17 cellular contexts compared by ENCODE assay signal in genomic region chr4:156672924-156673323, GRCh38.
A peak's percentile ranks its signal among the peaks of the same experiment; 100 is the strongest.
DNase-seq lines count a peak whose midpoint lies in the region; ATAC-seq, FAIRE-seq and TF ChIP-seq lines count a peak whose summit lies in the region.
"Had no signal": no experiment of that assay in that cellular context is flagged by ENCODE, and none has a peak within 500 bp of the region (broad histone marks: within the 10 kb centered on the region; RNA-seq: fewer than 3 reads in every experiment).

No MANE protein-coding gene starts in this region.

- no peaks in the 10 kb centered on the region for H3K9me3 ChIP-seq in neural progenitor cell (ENCODE audit: low read depth)
- H3K9me3 ChIP-seq: neutrophil had no signal

- no peaks in the 10 kb centered on the region for H3K36me3 Mint-ChIP-seq in neural progenitor cell
- H3K36me3 Mint-ChIP-seq in activated T-cell treated with anti-CD3 and anti-CD28 coated beads, Interleukin-2, amount 50 U/mL, for 24 hours (ENCODE audit: low read depth), result no peaks in the 10 kb centered on the region

- no peaks in the 10 kb centered on the region for H4K20me1 ChIP-seq in neural progenitor cell (ENCODE audit: low read depth)

- H3K4me1 Mint-ChIP-seq in neural progenitor cell, result peaks cover 11% of the 10 kb centered on the region
- H3K4me1 Mint-ChIP-seq in activated T-cell treated with anti-CD3 and anti-CD28 coated beads, Interleukin-2, amount 50 U/mL, for 24 hours (ENCODE audit: low read depth), result no peaks in the 10 kb centered on the region

- ATAC-seq in left lobe of liver, result no peak
- ATAC-seq: activated T-cell treated with anti-CD3 and anti-CD28 coated beads, Interleukin-2, amount 50 U/mL, for 72 hours had no signal

- H3K9ac ChIP-seq in neural progenitor cell, result no peak overlapping the region

- DNase-seq in AG20443 (ENCODE audit: low spot score) (peak; percentile 26), HT-29 (ENCODE audit: low spot score) (peak; percentile 41), cardiac fibroblast (ENCODE audit: low read depth in 2 of 2) (peak; percentile 7 to 25), neural progenitor cell (ENCODE audit: low spot score) (no peak), HTR-8/SVneo (ENCODE audit: insufficient read length, low spot score) (no peak), NCI-H1092 (lab: John Stamatoyannopoulos, UW) (no peak), left lobe of liver (ENCODE audit: low spot score) (no peak)
- DNase-seq in activated T-cell treated with anti-CD3 and anti-CD28 coated beads, Interleukin-2, amount 50 U/mL, for 24 hours, result no peak
- DNase-seq: activated CD4-positive, alpha-beta T cell treated with anti-CD3 and anti-CD28 coated beads, Interleukin-2, amount 50 U/mL, for 1 hour; activated T-cell treated with anti-CD3 and anti-CD28 coated beads, Interleukin-2, amount 50 U/mL, for 72 hours; cortex of kidney; NCI-H1694; SHP77 treated with DMSO at 0.1 percent for 48 hours; small intestine; T1000 had no signal

- TF ChIP-seq CTCF in cardiac fibroblast (IDR thresholded peaks at IDR 0.05; ENCODE audit: low read depth, low read length) (no peak), neural progenitor cell (IDR thresholded peaks at IDR 0.05) (no peak)

- no peak overlapping the region for H3K4me3 Mint-ChIP-seq in neural progenitor cell
- H3K4me3 Mint-ChIP-seq in activated T-cell treated with anti-CD3 and anti-CD28 coated beads, Interleukin-2, amount 50 U/mL, for 24 hours, result no peak overlapping the region
- H3K4me3 Mint-ChIP-seq: activated T-cell treated with anti-CD3 and anti-CD28 coated beads, Interleukin-2, amount 50 U/mL, for 72 hours; stimulated activated naive CD8-positive, alpha-beta T cell treated with anti-CD3 and anti-CD28 coated beads, Interleukin-15, Interleukin-2, amounts not matched to agents 100 ng/mL and 50 ng/mL, for 24 hours had no signal

- no peak for FAIRE-seq in HTR-8/SVneo (lab: Jason Lieb, UNC)
- FAIRE-seq: small intestine had no signal

- H3K27ac Mint-ChIP-seq in neural progenitor cell, result no peak overlapping the region
- H3K27ac Mint-ChIP-seq in activated T-cell treated with anti-CD3 and anti-CD28 coated beads, Interleukin-2, amount 50 U/mL, for 24 hours, result no peak overlapping the region
- H3K27ac Mint-ChIP-seq: activated T-cell treated with anti-CD3 and anti-CD28 coated beads, Interleukin-2, amount 50 U/mL, for 72 hours; stimulated activated naive CD8-positive, alpha-beta T cell treated with anti-CD3 and anti-CD28 coated beads, Interleukin-15, Interleukin-2, amounts not matched to agents 100 ng/mL and 50 ng/mL, for 24 hours had no signal

- no peaks in the 10 kb centered on the region for H3K4me1 ChIP-seq in neural progenitor cell

- H3K27me3 ChIP-seq in neural progenitor cell, result no peaks in the 10 kb centered on the region
- H3K27me3 ChIP-seq: neutrophil had no signal

- no peaks in the 10 kb centered on the region for H3K9me3 Mint-ChIP-seq in neural progenitor cell
- peaks cover 5% of the 10 kb centered on the region for H3K9me3 Mint-ChIP-seq in activated T-cell treated with anti-CD3 and anti-CD28 coated beads, Interleukin-2, amount 50 U/mL, for 24 hours
- H3K9me3 Mint-ChIP-seq: stimulated activated naive CD8-positive, alpha-beta T cell treated with anti-CD3 and anti-CD28 coated beads, Interleukin-15, Interleukin-2, amounts not matched to agents 100 ng/mL and 50 ng/mL, for 24 hours had no signal

- no peaks in the 10 kb centered on the region for H3K79me2 ChIP-seq in neural progenitor cell (ENCODE audit: low read depth)

- peak overlapping the region; percentile 28 for H2AFZ ChIP-seq in neural progenitor cell (replicated peaks)

- H3K27ac ChIP-seq in neural progenitor cell, result no peak overlapping the region
- H3K27ac ChIP-seq: neutrophil had no signal

- no peaks in the 10 kb centered on the region for H3K36me3 ChIP-seq in neural progenitor cell
- H3K36me3 ChIP-seq: neutrophil had no signal

- peaks cover 2% of the 10 kb centered on the region for H3K27me3 Mint-ChIP-seq in neural progenitor cell (ENCODE audit: insufficient read depth, low read depth)
- H3K27me3 Mint-ChIP-seq in activated T-cell treated with anti-CD3 and anti-CD28 coated beads, Interleukin-2, amount 50 U/mL, for 24 hours, result no peaks in the 10 kb centered on the region
- H3K27me3 Mint-ChIP-seq: stimulated activated naive CD8-positive, alpha-beta T cell treated with anti-CD3 and anti-CD28 coated beads, Interleukin-15, Interleukin-2, amounts not matched to agents 100 ng/mL and 50 ng/mL, for 24 hours had no signal

- H3K4me2 ChIP-seq in neural progenitor cell, result no peak overlapping the region

- no peak overlapping the region for H3K4me3 ChIP-seq in cardiac fibroblast (replicated peaks in 1 of 2; ENCODE audit: low read depth in 2 of 2, low read length in 2 of 2)
- no peak overlapping the region for H3K4me3 ChIP-seq in neural progenitor cell

- no peaks in the 10 kb centered on the region for H3F3A ChIP-seq in neural progenitor cell (ENCODE audit: low read depth)

Comparison
In these comparisons a context has a peak if more than half of its experiments do, and no peak if none do; other contexts are left out.
1. DNase-seq: peak in AG20443 (single experiment), HT-29 (single experiment) and cardiac fibroblast (2 of 2); none in neural progenitor cell (single experiment), HTR-8/SVneo (single experiment), NCI-H1092 (single experiment), activated T-cell treated with anti-CD3 and anti-CD28 coated beads, Interleukin-2, amount 50 U/mL, for 24 hours (single experiment) and left lobe of liver (single experiment).